Comparison of ENCODE assay signal across 15 cellular contexts in genomic region chrX:132716006-132716405, GRCh38.
DNase-seq lines count a peak whose midpoint lies in the region; ATAC-seq and TF ChIP-seq lines count a peak whose summit lies in the region.
"Had no signal": no experiment of that assay in that cellular context is flagged by ENCODE, and none has a peak within 500 bp of the region (broad histone marks: within the 10 kb centered on the region; RNA-seq: fewer than 3 reads in every experiment).

No MANE protein-coding gene starts in this region.

- no peaks in the 10 kb centered on the region for H3K9me2 ChIP-seq in DOHH2 (replicated peaks; ENCODE audit: control insufficient read depth, low read length)

- WGBS in spleen, 5 donors, result 31 to 55% (median 43%) methylated on average over 3 of the region's 3 CpGs

- H3K4me1 ChIP-seq in DOHH2 (ENCODE audit: control insufficient read depth, low read length), result no peaks in the 10 kb centered on the region
- no peaks in the 10 kb centered on the region for H3K4me1 ChIP-seq in spleen
- H3K4me1 ChIP-seq: pancreas had no signal

- no peaks in the 10 kb centered on the region for H3K9me3 Mint-ChIP-seq in nephron

- H3K36me3 ChIP-seq in DOHH2 (ENCODE audit: control insufficient read depth, low read length) (no peaks in the 10 kb centered on the region), spleen (no peaks in the 10 kb centered on the region)
- H3K36me3 ChIP-seq: pancreas had no signal

- no peak for DNase-seq in LNCaP clone FGC (ENCODE audit: low read depth)
- peak; percentile 3 for DNase-seq in cerebellar cortex (ENCODE audit: low spot score)
- no peak for DNase-seq in 8988T
- no peak for DNase-seq in spleen
- DNase-seq: central memory CD4-positive, alpha-beta T cell; left ventricle myocardium superior; MV-4-11; NCI-H524; pancreas; stimulated activated CD4-positive, alpha-beta T cell treated with anti-CD3 and anti-CD28 coated beads, Interleukin-4, amount 100 ng/mL, for 24 hours had no signal

- intact Hi-C loops in spleen (cut with DNase I; ENCODE audit: low total_unique reads), result no loop called here

- TF ChIP-seq CTCF in DOHH2 (IDR thresholded peaks at IDR 0.05; ENCODE audit: low read depth, low read length, poor library complexity, severe bottlenecking) (peak; percentile 37), LNCaP clone FGC (IDR thresholded peaks at IDR 0.05; ENCODE audit: control insufficient read depth, extremely low read depth, insufficient read depth) (peak; percentile 43; the same call in 1 of the 2 replicates), nephron (IDR thresholded peaks at IDR 0.05; ENCODE audit: unreplicated experiment in 3 of 3) (peak; percentile 29 to 41 (median 41)), spleen (IDR thresholded peaks at IDR 0.05 in 8 of 11, conservative IDR thresholded peaks at IDR 0.05 in 3 of 11) (no peak)

- no peaks in the 10 kb centered on the region for H4K20me1 ChIP-seq in DOHH2 (ENCODE audit: control insufficient read depth, insufficient read depth, low read depth, low read length)

- peaks cover 55% of the 10 kb centered on the region for H3K4me1 Mint-ChIP-seq in nephron

- no peak overlapping the region for H3K4me2 ChIP-seq in DOHH2 (ENCODE audit: low read length)

- H3F3A ChIP-seq in DOHH2 (ENCODE audit: control insufficient read depth, insufficient read depth), result no peaks in the 10 kb centered on the region

- H3K27ac ChIP-seq in DOHH2 (ENCODE audit: low read depth, low read length) (no peak overlapping the region), spleen (no peak overlapping the region)
- H3K27ac ChIP-seq: pancreas had no signal

- no peak for TF ChIP-seq POLR2A in spleen (IDR thresholded peaks at IDR 0.05)

- no peaks in the 10 kb centered on the region for H3K79me2 ChIP-seq in DOHH2 (ENCODE audit: control insufficient read depth, low read length)

- no peak overlapping the region for H3K4me3 Mint-ChIP-seq in nephron
- H3K4me3 Mint-ChIP-seq: stimulated activated naive CD8-positive, alpha-beta T cell treated with anti-CD3 and anti-CD28 coated beads, Interleukin-15, Interleukin-2, amounts not matched to agents 100 ng/mL and 50 ng/mL, for 24 hours had no signal

- H3K27me3 ChIP-seq in DOHH2 (ENCODE audit: control insufficient read depth, low read length) (no peaks in the 10 kb centered on the region), spleen (replicated peaks in 1 of 7) (peaks cover 0 to 37% (median 0%) of the 10 kb centered on the region in 7 donors)

- H3K27me3 Mint-ChIP-seq in nephron (ENCODE audit: low read depth), result no peaks in the 10 kb centered on the region
- H3K27me3 Mint-ChIP-seq: stimulated activated naive CD8-positive, alpha-beta T cell treated with anti-CD3 and anti-CD28 coated beads, Interleukin-15, Interleukin-2, amounts not matched to agents 100 ng/mL and 50 ng/mL, for 24 hours had no signal

- H3K27ac Mint-ChIP-seq in nephron, result peak overlapping the region in 2 of 3 experiments; percentile 7
- H3K27ac Mint-ChIP-seq: stimulated activated naive CD8-positive, alpha-beta T cell treated with anti-CD3 and anti-CD28 coated beads, Interleukin-15, Interleukin-2, amounts not matched to agents 100 ng/mL and 50 ng/mL, for 24 hours had no signal

- H3K4me3 ChIP-seq in DOHH2 (ENCODE audit: low read length), result no peak overlapping the region
- H3K4me3 ChIP-seq in LNCaP clone FGC (ENCODE audit: low read depth, low read length), result no peak overlapping the region
- no peak overlapping the region for H3K4me3 ChIP-seq in spleen
- H3K4me3 ChIP-seq: pancreas had no signal

- H3K9me3 ChIP-seq in DOHH2 (ENCODE audit: control insufficient read depth, insufficient read depth, low read length) (no peaks in the 10 kb centered on the region), spleen (peaks cover 0 to 12% (median 2%) of the 10 kb centered on the region in 8 donors)
- H3K9me3 ChIP-seq: pancreas had no signal

- ATAC-seq in GM18867 (IDR thresholded peaks at IDR 0.05; ENCODE audit: unreplicated experiment) (no peak), HG03139 (IDR thresholded peaks at IDR 0.05; ENCODE audit: unreplicated experiment) (no peak)
- ATAC-seq: left ventricle myocardium superior, pancreas had no signal

- H3K36me3 Mint-ChIP-seq in nephron (ENCODE audit: low read depth), result no peaks in the 10 kb centered on the region

Comparison
In these comparisons a context has a peak if more than half of its experiments do, and no peak if none do; other contexts are left out.
1. CTCF ChIP-seq: peak in DOHH2 (single experiment), LNCaP clone FGC (single experiment) and nephron (3 of 3); none in spleen (0 of 11).